18 cellular contexts compared by ENCODE assay signal in genomic region chr7:38453826-38454225, GRCh38.
"Had no signal": no experiment of that assay in that cellular context is flagged by ENCODE, and none has a peak within 500 bp of the region (broad histone marks: within the 10 kb centered on the region; RNA-seq: fewer than 3 reads in every experiment).

No MANE protein-coding gene starts in this region.

- DNase-seq: nephron progenitor cell; nucleus accumbens; pancreas; retina; right cardiac atrium; right lobe of liver; sigmoid colon; small intestine; stimulated activated CD4-positive, alpha-beta T cell treated with anti-CD3 and anti-CD28 coated beads, Interleukin-15, amount 100 ng/mL, for 24 hours; stimulated activated CD4-positive, alpha-beta T cell treated with anti-CD3 and anti-CD28 coated beads, Interleukin-2, amount 100 ng/mL, for 24 hours; stimulated activated CD4-positive, alpha-beta T cell treated with anti-CD3 and anti-CD28 coated beads, Interleukin-2, amount 100 ng/mL, for 48 hours; stimulated activated CD4-positive, alpha-beta T cell treated with anti-CD3 and anti-CD28 coated beads, Interleukin-4, amount 100 ng/mL, for 24 hours; stimulated activated naive B cell treated with anti-CD40 and anti-IgM and Interleukin-4, amounts not matched to agents 10 μg/mL and 1 μg/mL and 100 μg/mL, for 72 hours; stimulated activated naive CD4-positive, alpha-beta T cell treated with Interleukin-2 at 50 U/mL for 16 hours; stomach; thyroid gland; trophoblast cell; upper lobe of left lung had no signal
